In genomic region chr15:26719866-26720265, GRCh38 we compare ENCODE assay signal across 9 cellular contexts. TPM values are rescaled to one million over a fixed set of nuclear protein-coding genes. Genes with fewer than 3 reads are reported as not detected.
A peak's percentile ranks its signal among the peaks of the same experiment; 100 is the strongest.
DNase-seq lines count a peak whose midpoint lies in the region; ATAC-seq and TF ChIP-seq lines count a peak whose summit lies in the region.
"Not testable (repeated sequence)": the region's sequence is repeated elsewhere in the genome, so short reads cannot be mapped to it uniquely, and the experiment has no call there.
"Had no signal": no experiment of that assay in that cellular context is flagged by ENCODE, and none has a peak within 500 bp of the region (broad histone marks: within the 10 kb centered on the region; RNA-seq: fewer than 3 reads in every experiment).

No MANE protein-coding gene starts in this region.

- peak overlapping the region; percentile 37; the same call in 1 of the 2 replicates for H3K4me3 ChIP-seq in HUES48 (ENCODE audit: low read depth, low read length)
- not testable (repeated sequence) for H3K4me3 ChIP-seq in endodermal cell (ENCODE audit: low read length); neural cell (ENCODE audit: low read length)
- peak overlapping the region; percentile 33 for H3K4me3 ChIP-seq in iPS-18a (ENCODE audit: low read length)

- H3K9me3 ChIP-seq in ES-I3 (ENCODE audit: control insufficient read depth, insufficient read depth, low read length); HUES48 (ENCODE audit: control insufficient read depth, insufficient read depth, low read length); endodermal cell (ENCODE audit: control insufficient read depth, low read length); iPS-18a (ENCODE audit: control insufficient read depth, low read depth, low read length); neural cell (ENCODE audit: low read length): not testable (repeated sequence)

- H3K36me3 Mint-ChIP-seq in WTC11: peaks cover 14% of the 10 kb centered on the region
- H3K36me3 Mint-ChIP-seq in endodermal cell (ENCODE audit: low read depth): not testable (repeated sequence)

- H3K9me2 ChIP-seq in neural cell (ENCODE audit: insufficient read depth, low read length): not testable (repeated sequence)

- TF ChIP-seq CTCF in WTC11 (IDR thresholded peaks at IDR 0.05); endodermal cell (conservative IDR thresholded peaks at IDR 0.05); neural cell (IDR thresholded peaks at IDR 0.05; ENCODE audit: poor library complexity, severe bottlenecking): not testable (repeated sequence)

- H3K4me2 ChIP-seq in neural cell (ENCODE audit: low read length): not testable (repeated sequence)

- not testable (repeated sequence) for H3K36me3 ChIP-seq in ES-I3 (ENCODE audit: insufficient read depth, low read length); HUES48 (ENCODE audit: control insufficient read depth, insufficient read depth, low read length); endodermal cell (ENCODE audit: control insufficient read depth, insufficient read depth, low read length); iPS-18a (ENCODE audit: control insufficient read depth, low read depth, low read length); neural cell (ENCODE audit: insufficient read depth, low read length)

- DNase-seq in WTC11 (ENCODE audit: low spot score): not testable (repeated sequence)
- peak; percentile 84 for DNase-seq in endodermal cell

- not testable (repeated sequence) for H3K9me3 Mint-ChIP-seq in WTC11, endodermal cell

- H3K27ac ChIP-seq in HUES48 (ENCODE audit: low read depth, low read length): peak overlapping the region; percentile 91
- not testable (repeated sequence) for H3K27ac ChIP-seq in endodermal cell (ENCODE audit: low read depth, low read length); iPS-18a (ENCODE audit: low read length)
- H3K27ac ChIP-seq in neural cell (ENCODE audit: low read length): peak overlapping the region; percentile 26

- H3K27ac Mint-ChIP-seq in WTC11: peak overlapping the region; percentile 64
- H3K27ac Mint-ChIP-seq in endodermal cell: peak overlapping the region; percentile 95

- WGBS in endodermal cell (ENCODE audit: insufficient coverage in 1 of 2, insufficient read length in 1 of 2), 2 experiments: 17% methylated on average over 1 to 5 of the region's 5 CpGs

- not testable (repeated sequence) for ATAC-seq in WTC11

- CTCF ChIA-PET in WTC11 (lab: Charles Lee): interaction anchor here (0.9 to 2.8 kb wide), 5 partner anchors 8 to 145 kb away, joined by 3 to 8 read pairs (median 6); no protein-coding TSS in a partner anchor

- not testable (repeated sequence) for TF ChIP-seq EP300 in neural cell (conservative IDR thresholded peaks at IDR 0.05; ENCODE audit: poor library complexity, severe bottlenecking)

- H3K4me1 Mint-ChIP-seq in WTC11: peaks cover 91% of the 10 kb centered on the region
- peaks cover 63% of the 10 kb centered on the region for H3K4me1 Mint-ChIP-seq in endodermal cell

- not testable (repeated sequence) for H3K27me3 Mint-ChIP-seq in WTC11 (ENCODE audit: low read depth); endodermal cell (ENCODE audit: insufficient read depth)

- not testable (repeated sequence) for H2AFZ ChIP-seq in neural cell (ENCODE audit: low read depth, low read length)

- H3K79me2 ChIP-seq in neural cell (replicated peaks; ENCODE audit: insufficient read depth, low read length): not testable (repeated sequence)

- H3K9ac ChIP-seq in ES-I3 (ENCODE audit: low read depth, low read length): 0 out of 2 replicates have a peak overlapping the region, but pooled peaks have one; percentile 42
- peak overlapping the region; percentile 7; the same call in 1 of the 2 replicates for H3K9ac ChIP-seq in HUES48 (ENCODE audit: low read depth, low read length)
- peak overlapping the region; percentile 49 for H3K9ac ChIP-seq in endodermal cell (ENCODE audit: extremely low read depth, low read length, poor library complexity, severe bottlenecking)
- H3K9ac ChIP-seq in iPS-18a (ENCODE audit: low read length); neural cell (ENCODE audit: low read length): not testable (repeated sequence)

- H3K4me3 Mint-ChIP-seq in WTC11 (peak overlapping the region; percentile 50), endodermal cell (peak overlapping the region; percentile 30)

- H3K27me3 ChIP-seq in HUES48 (ENCODE audit: control insufficient read depth, insufficient read depth, low read length); endodermal cell (ENCODE audit: control insufficient read depth, insufficient read depth, low read length, poor library complexity, severe bottlenecking); iPS-18a (ENCODE audit: control insufficient read depth, insufficient read depth, low read length); neural cell (ENCODE audit: insufficient read depth, low read depth, low read length): not testable (repeated sequence)

- POLR2A ChIA-PET in WTC11 (lab: Charles Lee): not testable (repeated sequence)

- not testable (repeated sequence) for TF ChIP-seq RAD21 in neural cell (conservative IDR thresholded peaks at IDR 0.05)

- H4K20me1 ChIP-seq in neural cell (ENCODE audit: insufficient read depth): not testable (repeated sequence)

- H3K4me1 ChIP-seq in ES-I3 (ENCODE audit: insufficient read depth, low read length): peaks cover 62% of the 10 kb centered on the region
- peaks cover 77% of the 10 kb centered on the region for H3K4me1 ChIP-seq in HUES48 (ENCODE audit: control insufficient read depth, insufficient read depth, low read length)
- not testable (repeated sequence) for H3K4me1 ChIP-seq in endodermal cell (ENCODE audit: control insufficient read depth, insufficient read depth, low read length)
- peaks cover 60% of the 10 kb centered on the region for H3K4me1 ChIP-seq in iPS-18a (ENCODE audit: control insufficient read depth, low read depth, low read length)

- H3F3A ChIP-seq in neural cell (ENCODE audit: insufficient read depth, low read length, poor library complexity, severe bottlenecking): not testable (repeated sequence)

TF ChIP-seq in WTC11, 78 proteins besides CTCF, POLR2A, EP300 and RAD21:
- TF ChIP-seq, protein P1, sequence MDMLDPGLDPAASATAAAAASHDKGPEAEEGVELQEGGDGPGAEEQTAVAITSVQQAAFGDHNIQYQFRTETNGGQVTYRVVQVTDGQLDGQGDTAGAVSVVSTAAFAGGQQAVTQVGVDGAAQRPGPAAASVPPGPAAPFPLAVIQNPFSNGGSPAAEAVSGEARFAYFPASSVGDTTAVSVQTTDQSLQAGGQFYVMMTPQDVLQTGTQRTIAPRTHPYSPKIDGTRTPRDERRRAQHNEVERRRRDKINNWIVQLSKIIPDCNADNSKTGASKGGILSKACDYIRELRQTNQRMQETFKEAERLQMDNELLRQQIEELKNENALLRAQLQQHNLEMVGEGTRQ (CRISPR knock-in tag; IDR thresholded peaks at IDR 0.05): 0 out of 2 replicates have a peak, but pooled peaks have one; percentile 11

RNA-seq across cellular contexts. Expression of gene GABRB3, which starts 53.0 kb away (rescaled TPM):
- total RNA-seq in WTC11 (2021) (168 to 203 TPM (median 172 TPM) in 3 replicates), endodermal cell (100 to 1,000 TPM in 1 of 2 donors, 10 to 100 TPM in 1; 81.8 to 122 TPM)
- 30.2 TPM for polyA plus RNA-seq in endodermal cell (2013, experiment 1 of 2)
- polyA plus RNA-seq in endodermal cell (2013, experiment 2 of 2): 30.3 TPM
- 74.6 and 78.3 TPM in 2 replicates for polyA plus RNA-seq in neural cell
- polyA minus RNA-seq in neural cell: 163 and 208 TPM in 2 replicates
- total RNA-seq: CD4-positive, alpha-beta T cell; CD8-positive, alpha-beta memory T cell had no signal
- polyA plus RNA-seq: CD14-positive monocyte; CD8-positive, alpha-beta memory T cell had no signal
